8 cellular contexts compared by ENCODE assay signal in genomic region chr19:52821206-52821960, GRCh38. TPM values are rescaled to one million over a fixed set of nuclear protein-coding genes. Genes with fewer than 3 reads are reported as not detected.
A peak's percentile ranks its signal among the peaks of the same experiment; 100 is the strongest.
DNase-seq lines count a peak whose midpoint lies in the region; ATAC-seq and TF ChIP-seq lines count a peak whose summit lies in the region.
"Not testable (repeated sequence)": the region's sequence is repeated elsewhere in the genome, so short reads cannot be mapped to it uniquely, and the experiment has no call there.

TSS of gene ZNF28 (minus strand) at chr19:52821633. CDS start at chr19:52817958, 3,675 bp downstream.

- H3K4me3 ChIP-seq in DOHH2 (ENCODE audit: low read length) (peak within 1 kb of the TSS; percentile 78), GM23248 (peak within 1 kb of the TSS; percentile 79), SK-N-SH (ENCODE audit: low read depth in 2 of 2, low read length in 1 of 2) (peak within 1 kb of the TSS; percentile 56 to 74)

- WGBS in GM23248 (ENCODE audit: low coverage in 1 of 2, low lambda C conversion rate in 2 of 2, missing lambda C conversion rate in 2 of 2), 2 experiments = 0 to 1% methylated on average over 16 to 34 of the region's 44 CpGs
- WGBS in SK-N-SH (ENCODE audit: low lambda C conversion rate) = 5% methylated on average over 18 of the region's 44 CpGs

- not testable (repeated sequence) for H3K27ac ChIP-seq in DOHH2 (ENCODE audit: low read depth, low read length); SK-N-SH (ENCODE audit: low read depth in 2 of 2, low read length in 1 of 2)
- H3K27ac ChIP-seq in GM23248 (peak within 1 kb of the TSS; percentile 8; the same call in 1 of the 2 replicates), KOPT-K1 (ENCODE audit: low read depth, low read length, poor library complexity, severe bottlenecking) (peak within 1 kb of the TSS; percentile 59)

- not testable (repeated sequence) for TF ChIP-seq CTCF in DOHH2 (IDR thresholded peaks at IDR 0.05; ENCODE audit: low read depth, low read length, poor library complexity, severe bottlenecking); SK-N-SH (IDR thresholded peaks at IDR 0.05); nephron progenitor cell (IDR thresholded peaks at IDR 0.05)

- H2AFZ ChIP-seq in GM23248 = peak within 1 kb of the TSS; percentile 85
- H2AFZ ChIP-seq in SK-N-SH (ENCODE audit: low read depth) = peak within 1 kb of the TSS; percentile 86; the same call in 1 of the 2 replicates

- not testable (repeated sequence) for H3K27ac Mint-ChIP-seq in nephron progenitor cell
- H3K27ac Mint-ChIP-seq in stimulated activated effector memory CD8-positive, alpha-beta T cell treated with anti-CD3 and anti-CD28 coated beads, Interleukin-12 subunit alpha, Interleukin-12 subunit beta, amount 100 ng/mL, for 72 hours = peak within 1 kb of the TSS; percentile 93

- ATAC-seq in stimulated activated effector memory CD8-positive, alpha-beta T cell treated with anti-CD3 and anti-CD28 coated beads, Interleukin-12 subunit alpha, Interleukin-12 subunit beta, amount 100 ng/mL, for 72 hours = peak; percentile 99

- not testable (repeated sequence) for H3K9me2 ChIP-seq in DOHH2 (replicated peaks; ENCODE audit: control insufficient read depth, low read length); GM23248 (ENCODE audit: insufficient read depth); SK-N-SH

- not testable (repeated sequence) for H3K27me3 Mint-ChIP-seq in nephron progenitor cell (ENCODE audit: low read depth, poor library complexity)

- H3K4me3 Mint-ChIP-seq in nephron progenitor cell = peak within 1 kb of the TSS; percentile 93
- H3K4me3 Mint-ChIP-seq in stimulated activated effector memory CD8-positive, alpha-beta T cell treated with anti-CD3 and anti-CD28 coated beads, Interleukin-12 subunit alpha, Interleukin-12 subunit beta, amount 100 ng/mL, for 72 hours = peak within 1 kb of the TSS; percentile 92

- POLR2A ChIA-PET in SK-N-SH (lab: Yijun Ruan, JAX) = interaction anchor here (0.6 to 1.0 kb wide), 2 partner anchors 34 to 172 kb away, joined by 3 read pairs; no protein-coding TSS in a partner anchor

- in situ Hi-C loops in GM23248 (cut with MboI) = not testable (repeated sequence)

- CTCF ChIA-PET in SK-N-SH (lab: Yijun Ruan, JAX) = not testable (repeated sequence)

- peaks cover 27% of the 10 kb centered on the region for H3K9me3 Mint-ChIP-seq in nephron progenitor cell
- not testable (repeated sequence) for H3K9me3 Mint-ChIP-seq in stimulated activated effector memory CD8-positive, alpha-beta T cell treated with anti-CD3 and anti-CD28 coated beads, Interleukin-12 subunit alpha, Interleukin-12 subunit beta, amount 100 ng/mL, for 72 hours

- not testable (repeated sequence) for H3K4me1 Mint-ChIP-seq in nephron progenitor cell
- H3K4me1 Mint-ChIP-seq in stimulated activated effector memory CD8-positive, alpha-beta T cell treated with anti-CD3 and anti-CD28 coated beads, Interleukin-12 subunit alpha, Interleukin-12 subunit beta, amount 100 ng/mL, for 72 hours = peaks cover 19% of the 10 kb centered on the region

- not testable (repeated sequence) for H3F3A ChIP-seq in DOHH2 (ENCODE audit: control insufficient read depth, insufficient read depth); GM23248 (ENCODE audit: insufficient read depth); SK-N-SH (replicated peaks; ENCODE audit: insufficient read depth)

- H3K36me3 Mint-ChIP-seq in nephron progenitor cell (ENCODE audit: low read depth) = peaks cover 21% of the 10 kb centered on the region
- peaks cover 34% of the 10 kb centered on the region for H3K36me3 Mint-ChIP-seq in stimulated activated effector memory CD8-positive, alpha-beta T cell treated with anti-CD3 and anti-CD28 coated beads, Interleukin-12 subunit alpha, Interleukin-12 subunit beta, amount 100 ng/mL, for 72 hours

- DNase-seq in GM23248 = peak; percentile 62
- peak; percentile 71 for DNase-seq in SK-N-SH
- DNase-seq in activated naive CD4-positive, alpha-beta T cell (lab: John Stamatoyannopoulos, UW) = peak; percentile 4 to 40 (median 6)
- peak; percentile 19 for DNase-seq in foreskin melanocyte
- peak; percentile 57 for DNase-seq in nephron progenitor cell
- peak; percentile 37 to 74 for DNase-seq in stimulated activated effector memory CD8-positive, alpha-beta T cell treated with anti-CD3 and anti-CD28 coated beads, Interleukin-12 subunit alpha, Interleukin-12 subunit beta, amount 100 ng/mL, for 72 hours (ENCODE audit: low spot score in 2 of 2)

- TF ChIP-seq EP300 in SK-N-SH (IDR thresholded peaks at IDR 0.05; ENCODE audit: borderline replicate concordance in 1 of 2, low read depth in 1 of 2, low read length in 1 of 2) = not testable (repeated sequence)

- H4K20me1 ChIP-seq in DOHH2 (ENCODE audit: control insufficient read depth, insufficient read depth, low read depth, low read length); GM23248 (ENCODE audit: insufficient read depth); SK-N-SH (ENCODE audit: insufficient read depth): not testable (repeated sequence)

- H3K27me3 ChIP-seq in DOHH2 (ENCODE audit: control insufficient read depth, low read length); GM23248 (replicated peaks; ENCODE audit: insufficient read depth); SK-N-SH (ENCODE audit: insufficient read depth): not testable (repeated sequence)

- H3K9ac ChIP-seq in GM23248 = peak within 1 kb of the TSS; percentile 77
- H3K9ac ChIP-seq in SK-N-SH = peak within 1 kb of the TSS; percentile 65

- H3K4me2 ChIP-seq in DOHH2 (ENCODE audit: low read length) (peak within 1 kb of the TSS; percentile 73), GM23248 (ENCODE audit: unreplicated experiment) (peak within 1 kb of the TSS; percentile 95), SK-N-SH (peak within 1 kb of the TSS; percentile 85)

- peaks cover 17% of the 10 kb centered on the region for H3K79me2 ChIP-seq in DOHH2 (ENCODE audit: control insufficient read depth, low read length)
- H3K79me2 ChIP-seq in GM23248 (ENCODE audit: insufficient read depth); SK-N-SH (ENCODE audit: insufficient read depth): not testable (repeated sequence)

- peaks cover 14% of the 10 kb centered on the region for H3K36me3 ChIP-seq in DOHH2 (ENCODE audit: control insufficient read depth, low read length)
- not testable (repeated sequence) for H3K36me3 ChIP-seq in GM23248 (ENCODE audit: low read depth)
- peaks cover 24% of the 10 kb centered on the region for H3K36me3 ChIP-seq in KOPT-K1 (ENCODE audit: insufficient read depth, low read length)
- H3K36me3 ChIP-seq in SK-N-SH (replicated peaks in 1 of 2; ENCODE audit: control insufficient read depth in 1 of 2, insufficient read depth in 2 of 2, low read length in 1 of 2) = peaks cover 2 to 13% of the 10 kb centered on the region in 2 experiments

- not testable (repeated sequence) for H3K9me3 ChIP-seq in DOHH2 (ENCODE audit: control insufficient read depth, insufficient read depth, low read length); GM23248 (ENCODE audit: low read depth); KOPT-K1 (ENCODE audit: insufficient read depth, low read length, poor library complexity, severe bottlenecking); SK-N-SH

- TF ChIP-seq RAD21 in SK-N-SH (IDR thresholded peaks at IDR 0.05; ENCODE audit: low read length) = not testable (repeated sequence)

- not testable (repeated sequence) for H3K4me1 ChIP-seq in DOHH2 (ENCODE audit: control insufficient read depth, low read length); GM23248 (ENCODE audit: insufficient read depth); SK-N-SH (ENCODE audit: control insufficient read depth in 1 of 2, insufficient read depth in 2 of 2, low read depth in 1 of 2, low read length in 1 of 2)

TF ChIP-seq in SK-N-SH, 30 proteins besides CTCF, POLR2A, EP300 and RAD21:
- TF ChIP-seq NRF1 (IDR thresholded peaks at IDR 0.05; ENCODE audit: low read depth, low read length) (peak; percentile 55; the same call in 1 of the 2 replicates), ELF1 (IDR thresholded peaks at IDR 0.05) (peak; percentile 75), MXI1 (IDR thresholded peaks at IDR 0.05; ENCODE audit: low read depth, low read length) (peak; percentile 65)

RNA-seq across cellular contexts. Expression of gene ZNF28, which starts in this region (rescaled TPM):
- total RNA-seq in GM23248 (2014; rRNA removed; shearing (Covaris generic)) = 12.9 and 18.7 TPM in 2 replicates
- polyA plus RNA-seq in GM23248 (2016; fragmentation: Nextera tagmentation; extraction: Ambion mirVana) = 13.4 and 13.7 TPM in 2 replicates
- polyA plus RNA-seq in SK-N-SH (2012; rRNA removed) = 4.8 and 6.5 TPM in 2 replicates
- polyA plus RNA-seq in SK-N-SH (2012; cell fraction: cytosol; rRNA removed) = 5.8 and 6.8 TPM in 2 replicates
- polyA plus RNA-seq in SK-N-SH (2012; cell fraction: nucleus; rRNA removed) = 1.9 and 4.2 TPM in 2 replicates

Comparison
In these comparisons a context has a peak if more than half of its experiments do, and no peak if none do; other contexts are left out.
1. DNase-seq: peak in every context shown above with its lines; median percentile 71 in SK-N-SH; 62 in GM23248; 57 in nephron progenitor cell; 56 in stimulated activated effector memory CD8-positive, alpha-beta T cell treated with anti-CD3 and anti-CD28 coated beads, Interleukin-12 subunit alpha, Interleukin-12 subunit beta, amount 100 ng/mL, for 72 hours; 19 in foreskin melanocyte; 6 in activated naive CD4-positive, alpha-beta T cell.